9 cellular contexts compared by ENCODE assay signal in the genomic region with DNA sequence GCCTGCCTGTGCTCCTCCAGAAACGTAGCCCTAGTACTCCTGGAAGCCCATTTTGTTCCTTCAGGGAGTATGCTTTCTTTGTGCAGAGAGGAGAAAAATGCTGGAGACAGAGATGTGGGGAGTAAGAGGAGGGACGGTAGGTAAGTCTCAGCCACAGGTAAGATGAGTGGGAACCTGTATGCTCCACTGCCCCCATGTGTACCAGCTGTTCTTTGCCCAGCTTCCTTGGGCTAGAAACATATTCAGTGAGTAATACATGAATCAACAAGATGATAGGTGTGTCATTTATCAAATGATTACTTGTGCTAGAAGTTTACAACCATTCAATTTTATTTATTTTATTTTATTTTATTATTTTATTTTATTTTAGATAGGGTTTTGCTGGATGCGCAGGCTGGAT. TPM values are rescaled to one million over a fixed set of nuclear protein-coding genes. Genes with fewer than 3 reads are reported as not detected.
DNase-seq lines count a peak whose midpoint lies in the region; ATAC-seq and TF ChIP-seq lines count a peak whose summit lies in the region.
"Had no signal": no experiment of that assay in that cellular context is flagged by ENCODE, and none has a peak within 500 bp of the region (broad histone marks: within the 10 kb centered on the region; RNA-seq: fewer than 3 reads in every experiment).

No MANE protein-coding gene starts in this region.

- H3K27me3 Mint-ChIP-seq in activated CD8-positive, alpha-beta memory T cell treated with anti-CD3 and anti-CD28 coated beads, Interleukin-2, amount 10 ng/mL, durations not matched to agents 7 days and 5 days, result no peaks in the 10 kb centered on the region
- no peaks in the 10 kb centered on the region for H3K27me3 Mint-ChIP-seq in MCF 10A (ENCODE audit: insufficient read depth, unreplicated experiment)
- no peaks in the 10 kb centered on the region for H3K27me3 Mint-ChIP-seq in stimulated activated naive CD8-positive, alpha-beta T cell treated with anti-CD3 and anti-CD28 coated beads, Interleukin-15, amount 100 ng/mL, for 72 hours

- intact Hi-C loops in MCF 10A (cut with micrococcal nuclease), result no loop called here

- CTCF ChIA-PET in activated CD8-positive, alpha-beta memory T cell treated with anti-CD3 and anti-CD28 coated beads, Interleukin-2, amount 10 ng/mL, durations not matched to agents 7 days and 5 days (lab: Charles Lee), result no interaction called here
- CTCF ChIA-PET in MCF 10A (lab: Yijun Ruan, JAX), result interaction anchor here (0.7 kb wide), 1 partner anchor 136 kb away, joined by 3 read pairs; no protein-coding TSS in a partner anchor

- H3K36me3 ChIP-seq in WERI-Rb-1, result no peaks in the 10 kb centered on the region

- TF ChIP-seq CTCF in MCF 10A (IDR thresholded peaks at IDR 0.05; ENCODE audit: unreplicated experiment), result no peak
- no peak for TF ChIP-seq CTCF in WERI-Rb-1 (IDR thresholded peaks at IDR 0.05; ENCODE audit: low read depth, low read length)

- DNase-seq in activated CD8-positive, alpha-beta memory T cell treated with anti-CD3 and anti-CD28 coated beads, Interleukin-2, amount 10 ng/mL, durations not matched to agents 7 days and 5 days, result no peak
- DNase-seq in activated CD8-positive, alpha-beta memory T cell treated with anti-CD3 and anti-CD28 coated beads for 24 hours, result no peak
- DNase-seq in HT1080 (ENCODE audit: low read depth) (peak; percentile 4), MCF 10A (ENCODE audit: unreplicated experiment) (no peak), NCI-H1048 (lab: John Stamatoyannopoulos, UW) (no peak), WERI-Rb-1 (no peak), NCI-H510A treated with DMSO at 0.1 percent for 48 hours (lab: John Stamatoyannopoulos, UW) (no peak)
- no peak for DNase-seq in stimulated activated naive CD8-positive, alpha-beta T cell treated with anti-CD3 and anti-CD28 coated beads, Interleukin-15, amount 100 ng/mL, for 72 hours
- DNase-seq: NCI-H2029 treated with DMSO at 0.1 percent for 48 hours had no signal

- H3K27ac Mint-ChIP-seq in activated CD8-positive, alpha-beta memory T cell treated with anti-CD3 and anti-CD28 coated beads, Interleukin-2, amount 10 ng/mL, durations not matched to agents 7 days and 5 days, result peak overlapping the region; percentile 93
- H3K27ac Mint-ChIP-seq in MCF 10A (ENCODE audit: low read depth, unreplicated experiment), result no peak overlapping the region
- H3K27ac Mint-ChIP-seq in stimulated activated naive CD8-positive, alpha-beta T cell treated with anti-CD3 and anti-CD28 coated beads, Interleukin-15, amount 100 ng/mL, for 72 hours, result peak overlapping the region; percentile 77 to 98

- no peaks in the 10 kb centered on the region for H3K9me3 ChIP-seq in WERI-Rb-1 (ENCODE audit: severe bottlenecking)

- H3K9me3 Mint-ChIP-seq in activated CD8-positive, alpha-beta memory T cell treated with anti-CD3 and anti-CD28 coated beads, Interleukin-2, amount 10 ng/mL, durations not matched to agents 7 days and 5 days (ENCODE audit: low read depth), result no peaks in the 10 kb centered on the region
- H3K9me3 Mint-ChIP-seq in MCF 10A (ENCODE audit: unreplicated experiment), result no peaks in the 10 kb centered on the region
- no peaks in the 10 kb centered on the region for H3K9me3 Mint-ChIP-seq in stimulated activated naive CD8-positive, alpha-beta T cell treated with anti-CD3 and anti-CD28 coated beads, Interleukin-15, amount 100 ng/mL, for 72 hours

- peaks cover 23% of the 10 kb centered on the region for H3K4me1 Mint-ChIP-seq in activated CD8-positive, alpha-beta memory T cell treated with anti-CD3 and anti-CD28 coated beads, Interleukin-2, amount 10 ng/mL, durations not matched to agents 7 days and 5 days
- H3K4me1 Mint-ChIP-seq in MCF 10A (ENCODE audit: insufficient read depth, unreplicated experiment), result peaks cover 7% of the 10 kb centered on the region
- H3K4me1 Mint-ChIP-seq in stimulated activated naive CD8-positive, alpha-beta T cell treated with anti-CD3 and anti-CD28 coated beads, Interleukin-15, amount 100 ng/mL, for 72 hours, result peaks cover 88% of the 10 kb centered on the region

- POLR2A ChIA-PET in MCF 10A (lab: Yijun Ruan, JAX), result no interaction called here

- H3K36me3 Mint-ChIP-seq in activated CD8-positive, alpha-beta memory T cell treated with anti-CD3 and anti-CD28 coated beads, Interleukin-2, amount 10 ng/mL, durations not matched to agents 7 days and 5 days, result peaks cover 24% of the 10 kb centered on the region
- H3K36me3 Mint-ChIP-seq in MCF 10A (ENCODE audit: insufficient read depth, unreplicated experiment), result no peaks in the 10 kb centered on the region

- no peak overlapping the region for H3K27ac ChIP-seq in WERI-Rb-1

- no peak overlapping the region for H3K4me3 ChIP-seq in WERI-Rb-1 (ENCODE audit: low read depth, low read length)

- BruUV-seq in MCF 10A (replicated peaks; lab: Mats Ljungman, UMichigan), result no TSS peak

- peak overlapping the region; percentile 80 for H3K4me3 Mint-ChIP-seq in activated CD8-positive, alpha-beta memory T cell treated with anti-CD3 and anti-CD28 coated beads, Interleukin-2, amount 10 ng/mL, durations not matched to agents 7 days and 5 days
- H3K4me3 Mint-ChIP-seq in MCF 10A (ENCODE audit: unreplicated experiment), result peak overlapping the region; percentile 46
- H3K4me3 Mint-ChIP-seq in stimulated activated naive CD8-positive, alpha-beta T cell treated with anti-CD3 and anti-CD28 coated beads, Interleukin-15, amount 100 ng/mL, for 72 hours, result peak overlapping the region; percentile 73 to 87

- ATAC-seq in activated CD8-positive, alpha-beta memory T cell treated with anti-CD3 and anti-CD28 coated beads, Interleukin-2, amount 10 ng/mL, durations not matched to agents 7 days and 5 days, result peak; percentile 32
- peak; percentile 58 for ATAC-seq in stimulated activated naive CD8-positive, alpha-beta T cell treated with anti-CD3 and anti-CD28 coated beads, Interleukin-15, amount 100 ng/mL, for 72 hours

- H3K27me3 ChIP-seq in WERI-Rb-1 (ENCODE audit: insufficient read depth, low read depth, severe bottlenecking), result no peaks in the 10 kb centered on the region

RNA-seq across cellular contexts. Expression of a gene that starts 13.6 kb away (rescaled TPM):
- total RNA-seq in activated CD8-positive, alpha-beta memory T cell treated with anti-CD3 and anti-CD28 coated beads, Interleukin-2, amount 10 ng/mL, durations not matched to agents 7 days and 5 days, result 10 to 100 TPM; 32.9 to 39.6 TPM
- total RNA-seq in HT1080 (2014; rRNA removed; shearing (Covaris generic)), result 8.8 and 9.2 TPM in 2 replicates
- polyA plus RNA-seq in HT1080 (2015; cell fraction: cytosol; rRNA removed), result 4.0 and 5.8 TPM in 2 replicates
- polyA plus RNA-seq in HT1080 (2015; cell fraction: nucleus; rRNA removed), result 20.1 and 20.6 TPM in 2 replicates
- 8.4 and 10.0 TPM in 2 replicates for total RNA-seq in MCF 10A (2022)
